Comparison of ENCODE assay signal across 8 cellular contexts in genomic region chr20:47334022-47334551, GRCh38. TPM values are rescaled to one million over a fixed set of nuclear protein-coding genes. Genes with fewer than 3 reads are reported as not detected.
DNase-seq lines count a peak whose midpoint lies in the region; ATAC-seq and TF ChIP-seq lines count a peak whose summit lies in the region.

No MANE protein-coding gene starts in this region.

- H2AFZ ChIP-seq in mammary epithelial cell (ENCODE audit: low read depth, low read length) = no peak overlapping the region

- no peaks in the 10 kb centered on the region for H4K20me1 ChIP-seq in mammary epithelial cell (ENCODE audit: insufficient read depth, low read length)

- H3K36me3 ChIP-seq in mammary epithelial cell (ENCODE audit: insufficient read depth, low read length) = peaks cover 7% of the 10 kb centered on the region
- peaks cover 0 to 13% of the 10 kb centered on the region in 2 donors for H3K36me3 ChIP-seq in left lung

- peaks cover 81% of the 10 kb centered on the region for H3K79me2 ChIP-seq in mammary epithelial cell (ENCODE audit: insufficient read depth, low read length)

- in situ Hi-C loops in mammary epithelial cell (cut with MboI; ENCODE audit: low sequenced_read_pairs in 2 of 2) = no loop called here

- dilution Hi-C loops in mammary epithelial cell (cut with HindIII; ENCODE audit: low sequenced_read_pairs) = no loop called here

- peak overlapping the region; percentile 81 for H3K27ac ChIP-seq in mammary epithelial cell (ENCODE audit: insufficient read depth, low read depth, low read length)
- H3K27ac ChIP-seq in left lung = peak overlapping the region; percentile 77 to 79

- TF ChIP-seq CTCF in AG10803 (conservative IDR thresholded peaks at IDR 0.05; ENCODE audit: low read length) (no peak), mammary epithelial cell (conservative IDR thresholded peaks at IDR 0.05 in 1 of 2, IDR thresholded peaks at IDR 0.05 in 1 of 2; ENCODE audit: extremely low read depth in 1 of 2, insufficient read depth in 1 of 2, low read depth in 1 of 2, low read length in 2 of 2) (no peak), left lung (IDR thresholded peaks at IDR 0.05) (no peak)

- H3K9ac ChIP-seq in mammary epithelial cell (ENCODE audit: insufficient read depth, low read length) = peak overlapping the region; percentile 9

- H3K4me1 ChIP-seq in mammary epithelial cell (ENCODE audit: insufficient read depth, low read length) (peaks cover 68% of the 10 kb centered on the region), left lung (peaks cover 20 to 47% of the 10 kb centered on the region in 2 donors)

- peak overlapping the region; percentile 81 for H3K4me2 ChIP-seq in mammary epithelial cell (ENCODE audit: insufficient read depth, low read depth, low read length)

- H3K4me3 ChIP-seq in AG10803 (ENCODE audit: low read length) (peak overlapping the region; percentile 43), mammary epithelial cell (replicated peaks in 1 of 3; ENCODE audit: insufficient read depth in 1 of 3, low read depth in 2 of 3, low read length in 3 of 3) (peak overlapping the region in 1 of 3 experiments; percentile 41), left lung (peak overlapping the region in 1 of 2 donors; percentile 27)

- peak; percentile 89 for DNase-seq in AG10803 (ENCODE audit: low read depth)
- peak; percentile 99 for DNase-seq in LHCN-M2 (ENCODE audit: low read depth)
- DNase-seq in mammary epithelial cell = peak; percentile 94
- DNase-seq in left lung = no peak
- peak; percentile 84 for DNase-seq in superior temporal gyrus (ENCODE audit: extremely low spot score)

- intact Hi-C loops in mammary epithelial cell (cut with micrococcal nuclease) = loop anchor here (1.0 kb wide), 2 partner anchors 19 to 26 kb away; no protein-coding TSS in a partner anchor
- intact Hi-C loops in left lung (cut with DNase I) = no loop called here

- ATAC-seq in left lung = peak; percentile 65
- no peak for ATAC-seq in HG03457 (IDR thresholded peaks at IDR 0.05; ENCODE audit: unreplicated experiment)
- ATAC-seq in GM19351 (IDR thresholded peaks at IDR 0.05; ENCODE audit: unreplicated experiment) = no peak
- no peak for ATAC-seq in GM18858 (IDR thresholded peaks at IDR 0.05; ENCODE audit: unreplicated experiment)

- CTCF ChIA-PET in mammary epithelial cell (lab: Charles Lee; ENCODE audit: low non-redundant PET) = no interaction called here

- H3K27me3 ChIP-seq in mammary epithelial cell (ENCODE audit: insufficient read depth, low read length) = no peaks in the 10 kb centered on the region
- H3K27me3 ChIP-seq in left lung = no peaks in the 10 kb centered on the region

- BruUV-seq in mammary epithelial cell (replicated peaks; lab: Mats Ljungman, UMichigan) = no TSS peak

- 12% methylated on average over 6 of the region's 6 CpGs for WGBS in mammary epithelial cell (ENCODE audit: low coverage, missing lambda C conversion rate)

- H3K9me3 ChIP-seq in mammary epithelial cell (replicated peaks; ENCODE audit: insufficient read depth, low read length) (no peaks in the 10 kb centered on the region), left lung (no peaks in the 10 kb centered on the region)

RNA-seq across cellular contexts. Expression of gene ZMYND8, which starts 22.4 kb away (rescaled TPM):
- total RNA-seq in LHCN-M2 (2014; rRNA removed) (50.1 and 56.4 TPM in 2 replicates), mammary epithelial cell (10 to 100 TPM; 18.7 to 59.6 TPM), left lung (10 to 100 TPM; 38.9 to 39.8 TPM)
- polyA plus RNA-seq in LHCN-M2 (2012) = 15.4 TPM
- polyA plus RNA-seq in mammary epithelial cell = 26.0 TPM
- 45.8 TPM for polyA minus RNA-seq in mammary epithelial cell

Comparison
In these comparisons a context has a peak if more than half of its experiments do, and no peak if none do; other contexts are left out.
1. DNase-seq: peak in AG10803 (single experiment), LHCN-M2 (single experiment), mammary epithelial cell (single experiment) and superior temporal gyrus (single experiment); none in left lung (0 of 2).